Comparison of ENCODE assay signal across 3 cellular contexts in the genomic region with DNA sequence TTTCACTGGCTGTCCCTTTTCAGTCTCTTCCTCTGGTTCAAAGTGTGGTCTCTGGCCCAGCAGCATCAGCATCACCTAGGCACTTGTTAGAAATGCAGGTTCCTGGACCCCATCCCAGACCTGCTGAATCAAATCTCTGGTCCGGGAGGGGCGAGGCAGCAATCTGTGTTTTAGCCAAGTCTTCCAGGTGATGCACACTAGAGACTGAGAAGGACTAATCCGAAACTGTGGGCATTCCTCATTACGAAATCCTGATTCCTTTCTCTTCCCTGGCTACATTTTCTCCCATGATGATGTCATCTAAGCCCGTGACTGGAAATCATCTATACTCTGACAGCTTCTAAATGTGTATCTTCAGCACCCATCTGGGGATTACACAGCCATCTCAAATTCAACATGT.
TF ChIP-seq lines count a peak whose summit lies in the region.

No MANE protein-coding gene starts in this region.

TF ChIP-seq in SK-N-SH, 30 proteins besides CTCF, POLR2A, EP300 and RAD21 (continued from another document):
- TF ChIP-seq TCF12 (IDR thresholded peaks at IDR 0.05) (peak; percentile 86), NFIC (IDR thresholded peaks at IDR 0.05; ENCODE audit: borderline replicate concordance) (peak; percentile 23; the same call in 1 of the 2 replicates), YY1 (IDR thresholded peaks at IDR 0.05; ENCODE audit: low read depth) (no peak)
- TF ChIP-seq, protein P1, sequence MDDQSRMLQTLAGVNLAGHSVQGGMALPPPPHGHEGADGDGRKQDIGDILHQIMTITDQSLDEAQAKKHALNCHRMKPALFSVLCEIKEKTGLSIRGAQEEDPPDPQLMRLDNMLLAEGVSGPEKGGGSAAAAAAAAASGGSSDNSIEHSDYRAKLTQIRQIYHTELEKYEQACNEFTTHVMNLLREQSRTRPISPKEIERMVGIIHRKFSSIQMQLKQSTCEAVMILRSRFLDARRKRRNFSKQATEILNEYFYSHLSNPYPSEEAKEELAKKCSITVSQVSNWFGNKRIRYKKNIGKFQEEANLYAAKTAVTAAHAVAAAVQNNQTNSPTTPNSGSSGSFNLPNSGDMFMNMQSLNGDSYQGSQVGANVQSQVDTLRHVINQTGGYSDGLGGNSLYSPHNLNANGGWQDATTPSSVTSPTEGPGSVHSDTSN (IDR thresholded peaks at IDR 0.05) = peak; percentile 62

TF ChIP-seq in SK-N-SH treated with all-trans-retinoic acid at 6 μM for 48 hours, 23 proteins besides CTCF, POLR2A, EP300 and RAD21:
- TF ChIP-seq, protein P2, sequence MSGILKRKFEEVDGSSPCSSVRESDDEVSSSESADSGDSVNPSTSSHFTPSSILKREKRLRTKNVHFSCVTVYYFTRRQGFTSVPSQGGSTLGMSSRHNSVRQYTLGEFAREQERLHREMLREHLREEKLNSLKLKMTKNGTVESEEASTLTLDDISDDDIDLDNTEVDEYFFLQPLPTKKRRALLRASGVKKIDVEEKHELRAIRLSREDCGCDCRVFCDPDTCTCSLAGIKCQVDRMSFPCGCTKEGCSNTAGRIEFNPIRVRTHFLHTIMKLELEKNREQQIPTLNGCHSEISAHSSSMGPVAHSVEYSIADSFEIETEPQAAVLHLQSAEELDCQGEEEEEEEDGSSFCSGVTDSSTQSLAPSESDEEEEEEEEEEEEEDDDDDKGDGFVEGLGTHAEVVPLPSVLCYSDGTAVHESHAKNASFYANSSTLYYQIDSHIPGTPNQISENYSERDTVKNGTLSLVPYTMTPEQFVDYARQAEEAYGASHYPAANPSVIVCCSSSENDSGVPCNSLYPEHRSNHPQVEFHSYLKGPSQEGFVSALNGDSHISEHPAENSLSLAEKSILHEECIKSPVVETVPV (CRISPR knock-in tag; IDR thresholded peaks at IDR 0.05) = no peak
- TF ChIP-seq TOX (CRISPR knock-in tag; IDR thresholded peaks at IDR 0.05; ENCODE audit: borderline replicate concordance) (no peak), SNAI2 (CRISPR knock-in tag; IDR thresholded peaks at IDR 0.05) (no peak), PPARA (CRISPR knock-in tag; IDR thresholded peaks at IDR 0.05; ENCODE audit: borderline replicate concordance) (no peak), ISL1 (CRISPR knock-in tag; IDR thresholded peaks at IDR 0.05) (no peak), ZFP30 (CRISPR knock-in tag; IDR thresholded peaks at IDR 0.05) (no peak), ZNF8 (CRISPR knock-in tag; IDR thresholded peaks at IDR 0.05) (no peak), TCF4 (CRISPR knock-in tag; IDR thresholded peaks at IDR 0.05; ENCODE audit: borderline replicate concordance) (no peak)
- TF ChIP-seq, protein P3, sequence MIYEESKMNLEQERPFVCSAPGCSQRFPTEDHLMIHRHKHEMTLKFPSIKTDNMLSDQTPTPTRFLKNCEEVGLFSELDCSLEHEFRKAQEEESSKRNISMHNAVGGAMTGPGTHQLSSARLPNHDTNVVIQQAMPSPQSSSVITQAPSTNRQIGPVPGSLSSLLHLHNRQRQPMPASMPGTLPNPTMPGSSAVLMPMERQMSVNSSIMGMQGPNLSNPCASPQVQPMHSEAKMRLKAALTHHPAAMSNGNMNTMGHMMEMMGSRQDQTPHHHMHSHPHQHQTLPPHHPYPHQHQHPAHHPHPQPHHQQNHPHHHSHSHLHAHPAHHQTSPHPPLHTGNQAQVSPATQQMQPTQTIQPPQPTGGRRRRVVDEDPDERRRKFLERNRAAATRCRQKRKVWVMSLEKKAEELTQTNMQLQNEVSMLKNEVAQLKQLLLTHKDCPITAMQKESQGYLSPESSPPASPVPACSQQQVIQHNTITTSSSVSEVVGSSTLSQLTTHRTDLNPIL (CRISPR knock-in tag; IDR thresholded peaks at IDR 0.05; ENCODE audit: low read depth) = no peak
TF ChIP-seq in SK-N-SH treated with all-trans-retinoic acid at 6 μM for 48 hours: peak in this region for 0.

TF ChIP-seq in HEK293T, 16 proteins besides CTCF, POLR2A, EP300 and RAD21 (continued from another document):
- TF ChIP-seq ARNT (IDR thresholded peaks at IDR 0.05) = no peak
- TF ChIP-seq, protein P4, sequence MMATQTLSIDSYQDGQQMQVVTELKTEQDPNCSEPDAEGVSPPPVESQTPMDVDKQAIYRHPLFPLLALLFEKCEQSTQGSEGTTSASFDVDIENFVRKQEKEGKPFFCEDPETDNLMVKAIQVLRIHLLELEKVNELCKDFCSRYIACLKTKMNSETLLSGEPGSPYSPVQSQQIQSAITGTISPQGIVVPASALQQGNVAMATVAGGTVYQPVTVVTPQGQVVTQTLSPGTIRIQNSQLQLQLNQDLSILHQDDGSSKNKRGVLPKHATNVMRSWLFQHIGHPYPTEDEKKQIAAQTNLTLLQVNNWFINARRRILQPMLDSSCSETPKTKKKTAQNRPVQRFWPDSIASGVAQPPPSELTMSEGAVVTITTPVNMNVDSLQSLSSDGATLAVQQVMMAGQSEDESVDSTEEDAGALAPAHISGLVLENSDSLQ (IDR thresholded peaks at IDR 0.05) = no peak
- TF ChIP-seq HDGF (IDR thresholded peaks at IDR 0.05; ENCODE audit: borderline replicate concordance) = no peak
- TF ChIP-seq SP1 (IDR thresholded peaks at IDR 0.05) = no peak
- no peak for TF ChIP-seq CTBP1 (IDR thresholded peaks at IDR 0.05; ENCODE audit: borderline replicate concordance)
- TF ChIP-seq SUZ12 (IDR thresholded peaks at IDR 0.05) = no peak
